ENCODE assay signal across 13 cellular contexts in genomic region chr7:40311307-40311706, GRCh38.
DNase-seq lines count a peak whose midpoint lies in the region; ATAC-seq and TF ChIP-seq lines count a peak whose summit lies in the region.
"Had no signal": no experiment of that assay in that cellular context is flagged by ENCODE, and none has a peak within 500 bp of the region (broad histone marks: within the 10 kb centered on the region; RNA-seq: fewer than 3 reads in every experiment).

No MANE protein-coding gene starts in this region.

- no peak overlapping the region for H3K4me3 Mint-ChIP-seq in osteocyte (ENCODE audit: unreplicated experiment)
- H3K4me3 Mint-ChIP-seq: CD14-positive monocyte had no signal

- ATAC-seq in GM18502 (IDR thresholded peaks at IDR 0.05; ENCODE audit: poor library complexity, unreplicated experiment) (peak; percentile 100), GM19324 (IDR thresholded peaks at IDR 0.05; ENCODE audit: low FRiP score, unreplicated experiment) (peak; percentile 99), HG02623 (IDR thresholded peaks at IDR 0.05; ENCODE audit: unreplicated experiment) (peak; percentile 100), HG03378 (IDR thresholded peaks at IDR 0.05; ENCODE audit: unreplicated experiment) (peak; percentile 100), esophagus mucosa (no peak)
- ATAC-seq: gastrocnemius medialis, left ventricle myocardium superior had no signal

- DNase-seq in NCI-H82 treated with DMSO at 0.1 percent for 48 hours (lab: John Stamatoyannopoulos, UW; ENCODE audit: unreplicated experiment) (no peak), superior temporal gyrus (ENCODE audit: extremely low spot score) (no peak), osteocyte (ENCODE audit: extremely low spot score, unreplicated experiment) (no peak)
- DNase-seq: activated effector memory CD4-positive, alpha-beta T cell treated with anti-CD3 and anti-CD28 coated beads, Interleukin-2, amount 50 U/mL, for 16 hours; gastrocnemius medialis; left ventricle myocardium superior; posterior cingulate gyrus had no signal

- H3K4me1 Mint-ChIP-seq in osteocyte (ENCODE audit: unreplicated experiment), result peaks cover 43% of the 10 kb centered on the region
- H3K4me1 Mint-ChIP-seq: CD14-positive monocyte had no signal

- no peaks in the 10 kb centered on the region for H3K27me3 Mint-ChIP-seq in osteocyte (ENCODE audit: unreplicated experiment)

- H3K9me3 Mint-ChIP-seq in osteocyte (ENCODE audit: unreplicated experiment), result peaks cover 8% of the 10 kb centered on the region

- TF ChIP-seq CTCF in osteocyte (IDR thresholded peaks at IDR 0.05), result no peak

- no peak overlapping the region for H3K27ac Mint-ChIP-seq in osteocyte (ENCODE audit: unreplicated experiment)

- H3K36me3 Mint-ChIP-seq in osteocyte (ENCODE audit: unreplicated experiment), result no peaks in the 10 kb centered on the region
- H3K36me3 Mint-ChIP-seq: CD14-positive monocyte had no signal
